ENCODE assay signal across 2 cellular contexts in genomic region chr13:33132644-33133440, GRCh38.
TF ChIP-seq lines count a peak whose summit lies in the region.

No MANE protein-coding gene starts in this region.

TF ChIP-seq in SK-N-SH, 30 proteins besides CTCF, POLR2A, EP300 and RAD21 (continued from another document):
- no peak for TF ChIP-seq RFX5 (IDR thresholded peaks at IDR 0.05; ENCODE audit: low read length)
- no peak for TF ChIP-seq REST (IDR thresholded peaks at IDR 0.05; ENCODE audit: low read depth, low read length)
- TF ChIP-seq FOSL2 (IDR thresholded peaks at IDR 0.05; ENCODE audit: borderline replicate concordance, low read depth): no peak
- TF ChIP-seq ZBTB33 (IDR thresholded peaks at IDR 0.05; ENCODE audit: borderline replicate concordance, low read depth): no peak
- no peak for TF ChIP-seq NFIC (IDR thresholded peaks at IDR 0.05; ENCODE audit: borderline replicate concordance)
- TF ChIP-seq USF1 (IDR thresholded peaks at IDR 0.05; ENCODE audit: borderline replicate concordance, low read depth): no peak
- 0 out of 2 replicates have a peak, but pooled peaks have one; percentile 15 for TF ChIP-seq JUND (IDR thresholded peaks at IDR 0.05)
- no peak for TF ChIP-seq MXI1 (IDR thresholded peaks at IDR 0.05; ENCODE audit: low read depth, low read length)
TF ChIP-seq in SK-N-SH: peak in this region for 2.

TF ChIP-seq in SK-N-SH treated with all-trans-retinoic acid at 6 μM for 48 hours, 23 proteins besides CTCF, POLR2A, EP300 and RAD21 (continued from another document):
- no peak for TF ChIP-seq CREB5 (CRISPR knock-in tag; IDR thresholded peaks at IDR 0.05; ENCODE audit: low read depth)
- no peak for TF ChIP-seq ZFP30 (CRISPR knock-in tag; IDR thresholded peaks at IDR 0.05)
- TF ChIP-seq SNAI2 (CRISPR knock-in tag; IDR thresholded peaks at IDR 0.05): no peak
